26 cellular contexts compared by ENCODE assay signal in genomic region chr2:168749264-168749663, GRCh38. TPM values are rescaled to one million over a fixed set of nuclear protein-coding genes. Genes with fewer than 3 reads are reported as not detected.
DNase-seq lines count a peak whose midpoint lies in the region; ATAC-seq and TF ChIP-seq lines count a peak whose summit lies in the region.
"Had no signal": no experiment of that assay in that cellular context is flagged by ENCODE, and none has a peak within 500 bp of the region (broad histone marks: within the 10 kb centered on the region; RNA-seq: fewer than 3 reads in every experiment).

No MANE protein-coding gene starts in this region.

- no peak overlapping the region for H3K27ac ChIP-seq in colonic mucosa
- H3K27ac ChIP-seq: BLaER1, gastrocnemius medialis, lower lobe of right lung, prostate gland, upper lobe of left lung had no signal

- peaks cover 7% of the 10 kb centered on the region for H3K36me3 Mint-ChIP-seq in activated naive CD8-positive, alpha-beta T cell
- peaks cover 29% of the 10 kb centered on the region for H3K36me3 Mint-ChIP-seq in activated naive CD8-positive, alpha-beta T cell treated with anti-CD3 and anti-CD28 coated beads for 36 hours
- H3K36me3 Mint-ChIP-seq in glutamatergic neuron (ENCODE audit: unreplicated experiment) = no peaks in the 10 kb centered on the region
- H3K36me3 Mint-ChIP-seq in progenitor cell of endocrine pancreas (ENCODE audit: insufficient read depth) = peaks cover 4% of the 10 kb centered on the region
- H3K36me3 Mint-ChIP-seq: stimulated activated effector memory CD8-positive, alpha-beta T cell treated with anti-CD3 and anti-CD28 coated beads, Interleukin-12 subunit alpha, Interleukin-12 subunit beta, amount 100 ng/mL, for 72 hours had no signal

- intact Hi-C loops in colonic mucosa (cut with DNase I) = no loop called here

- H3K4me1 ChIP-seq in colonic mucosa = no peaks in the 10 kb centered on the region
- H3K4me1 ChIP-seq: BLaER1, lower lobe of right lung, prostate gland, upper lobe of left lung had no signal

- H3K4me3 ChIP-seq in colonic mucosa = no peak overlapping the region
- H3K4me3 ChIP-seq: BLaER1, gastrocnemius medialis, lower lobe of right lung, prostate gland, upper lobe of left lung had no signal

- no peak for TF ChIP-seq CTCF in glutamatergic neuron (IDR thresholded peaks at IDR 0.05; ENCODE audit: partially characterized antibody, unreplicated experiment)
- TF ChIP-seq CTCF in progenitor cell of endocrine pancreas (IDR thresholded peaks at IDR 0.05; ENCODE audit: unreplicated experiment) = no peak
- TF ChIP-seq CTCF in colonic mucosa (IDR thresholded peaks at IDR 0.05) = no peak

- ATAC-seq in HG03045 (IDR thresholded peaks at IDR 0.05; ENCODE audit: unreplicated experiment) = no peak
- ATAC-seq: gastrocnemius medialis; HepG2; lower lobe of right lung; Panc1; sciatic nerve; stimulated activated effector memory CD8-positive, alpha-beta T cell treated with anti-CD3 and anti-CD28 coated beads, Interleukin-12 subunit alpha, Interleukin-12 subunit beta, amount 100 ng/mL, for 72 hours had no signal

- no peaks in the 10 kb centered on the region for H3K27me3 ChIP-seq in colonic mucosa
- H3K27me3 ChIP-seq: BLaER1, gastrocnemius medialis, upper lobe of left lung had no signal

- peaks cover 63% of the 10 kb centered on the region for H3K4me1 Mint-ChIP-seq in activated naive CD8-positive, alpha-beta T cell (ENCODE audit: low read depth)
- peaks cover 55% of the 10 kb centered on the region for H3K4me1 Mint-ChIP-seq in activated naive CD8-positive, alpha-beta T cell treated with anti-CD3 and anti-CD28 coated beads for 36 hours
- H3K4me1 Mint-ChIP-seq in glutamatergic neuron (ENCODE audit: low read depth, unreplicated experiment) (peaks cover 21% of the 10 kb centered on the region), progenitor cell of endocrine pancreas (ENCODE audit: low read depth) (peaks cover 22% of the 10 kb centered on the region)

- H3K9ac ChIP-seq in colonic mucosa (ENCODE audit: low read depth in 2 of 2, low read length in 2 of 2) = no peak overlapping the region
- H3K9ac ChIP-seq: BLaER1 had no signal

- H3K36me3 ChIP-seq in colonic mucosa = no peaks in the 10 kb centered on the region
- H3K36me3 ChIP-seq: gastrocnemius medialis, lower lobe of right lung, prostate gland, upper lobe of left lung had no signal

- H3K27ac Mint-ChIP-seq in activated naive CD8-positive, alpha-beta T cell = peak overlapping the region; percentile 18
- no peak overlapping the region for H3K27ac Mint-ChIP-seq in activated naive CD8-positive, alpha-beta T cell treated with anti-CD3 and anti-CD28 coated beads for 36 hours
- H3K27ac Mint-ChIP-seq in glutamatergic neuron (ENCODE audit: unreplicated experiment) = peak overlapping the region; percentile 20
- peak overlapping the region; percentile 65 for H3K27ac Mint-ChIP-seq in progenitor cell of endocrine pancreas
- H3K27ac Mint-ChIP-seq: activated CD4-positive, alpha-beta memory T cell treated with anti-CD3 and anti-CD28 coated beads, Interleukin-2, amount 10 ng/mL, durations not matched to agents 7 days and 5 days; stimulated activated effector memory CD8-positive, alpha-beta T cell treated with anti-CD3 and anti-CD28 coated beads, Interleukin-12 subunit alpha, Interleukin-12 subunit beta, amount 100 ng/mL, for 72 hours had no signal

- DNase-seq in activated naive CD8-positive, alpha-beta T cell treated with anti-CD3 and anti-CD28 coated beads for 36 hours = no peak
- DNase-seq in NCI-H69 (lab: John Stamatoyannopoulos, UW) (peak; percentile 66), glutamatergic neuron (no peak), progenitor cell of endocrine pancreas (ENCODE audit: low spot score, unreplicated experiment) (no peak), colonic mucosa (no peak)
- DNase-seq: activated CD4-positive, alpha-beta memory T cell treated with anti-CD3 and anti-CD28 coated beads, Interleukin-2, amount 10 ng/mL, durations not matched to agents 7 days and 5 days; activated CD4-positive, CD25-positive, alpha-beta regulatory T cell; activated CD8-positive, alpha-beta memory T cell treated with anti-CD3 and anti-CD28 coated beads, Interleukin-2, amount 50 U/mL, for 48 hours; gastrocnemius medialis; lower lobe of right lung; NCI-H146; NCI-H2107; NCI-H510A treated with DMSO at 0.1 percent for 48 hours; SIG-M5; stimulated activated CD4-positive, alpha-beta T cell treated with anti-CD3 and anti-CD28 coated beads, Interleukin-4, amount 100 ng/mL, for 24 hours; SW 1271; upper lobe of left lung had no signal

- no peaks in the 10 kb centered on the region for H3K27me3 Mint-ChIP-seq in activated naive CD8-positive, alpha-beta T cell
- no peaks in the 10 kb centered on the region for H3K27me3 Mint-ChIP-seq in activated naive CD8-positive, alpha-beta T cell treated with anti-CD3 and anti-CD28 coated beads for 36 hours
- H3K27me3 Mint-ChIP-seq in glutamatergic neuron (ENCODE audit: unreplicated experiment) = peaks cover 2% of the 10 kb centered on the region
- H3K27me3 Mint-ChIP-seq in progenitor cell of endocrine pancreas = no peaks in the 10 kb centered on the region
- H3K27me3 Mint-ChIP-seq: activated CD4-positive, alpha-beta memory T cell treated with anti-CD3 and anti-CD28 coated beads, Interleukin-2, amount 10 ng/mL, durations not matched to agents 7 days and 5 days had no signal

- H3K4me3 Mint-ChIP-seq in activated naive CD8-positive, alpha-beta T cell = no peak overlapping the region
- H3K4me3 Mint-ChIP-seq in activated naive CD8-positive, alpha-beta T cell treated with anti-CD3 and anti-CD28 coated beads for 36 hours = no peak overlapping the region
- H3K4me3 Mint-ChIP-seq in glutamatergic neuron (ENCODE audit: unreplicated experiment) (no peak overlapping the region), progenitor cell of endocrine pancreas (ENCODE audit: low read depth) (no peak overlapping the region)
- H3K4me3 Mint-ChIP-seq: activated CD4-positive, alpha-beta memory T cell treated with anti-CD3 and anti-CD28 coated beads, Interleukin-2, amount 10 ng/mL, durations not matched to agents 7 days and 5 days; stimulated activated effector memory CD8-positive, alpha-beta T cell treated with anti-CD3 and anti-CD28 coated beads, Interleukin-12 subunit alpha, Interleukin-12 subunit beta, amount 100 ng/mL, for 72 hours had no signal

- H3K9me3 Mint-ChIP-seq in activated naive CD8-positive, alpha-beta T cell (ENCODE audit: low read depth) = no peaks in the 10 kb centered on the region
- no peaks in the 10 kb centered on the region for H3K9me3 Mint-ChIP-seq in activated naive CD8-positive, alpha-beta T cell treated with anti-CD3 and anti-CD28 coated beads for 36 hours
- H3K9me3 Mint-ChIP-seq in glutamatergic neuron (ENCODE audit: unreplicated experiment) = no peaks in the 10 kb centered on the region
- no peaks in the 10 kb centered on the region for H3K9me3 Mint-ChIP-seq in progenitor cell of endocrine pancreas (ENCODE audit: low read depth)
- H3K9me3 Mint-ChIP-seq: activated CD4-positive, alpha-beta memory T cell treated with anti-CD3 and anti-CD28 coated beads, Interleukin-2, amount 10 ng/mL, durations not matched to agents 7 days and 5 days; stimulated activated effector memory CD8-positive, alpha-beta T cell treated with anti-CD3 and anti-CD28 coated beads, Interleukin-12 subunit alpha, Interleukin-12 subunit beta, amount 100 ng/mL, for 72 hours had no signal

- H3K9me3 ChIP-seq in colonic mucosa = no peaks in the 10 kb centered on the region
- H3K9me3 ChIP-seq: BLaER1, gastrocnemius medialis, lower lobe of right lung, prostate gland, upper lobe of left lung had no signal

RNA-seq across cellular contexts. Expression of gene NOSTRIN, which starts 53.2 kb away (rescaled TPM):
- total RNA-seq in activated naive CD8-positive, alpha-beta T cell treated with anti-CD3 and anti-CD28 coated beads for 36 hours = not detected
- total RNA-seq in glutamatergic neuron (ENCODE audit: unreplicated experiment) (not detected), progenitor cell of endocrine pancreas (4.0 and 4.3 TPM in 2 replicates), colonic mucosa (10 to 100 TPM; 29.0 to 37.2 TPM)
- total RNA-seq: activated CD4-positive, alpha-beta memory T cell treated with anti-CD3 and anti-CD28 coated beads, Interleukin-2, amount 10 ng/mL, durations not matched to agents 7 days and 5 days; astrocyte had no signal
